Comparison of ENCODE assay signal across 1 cellular context in genomic region chr15:83694538-83694937, GRCh38.
TF ChIP-seq lines count a peak whose summit lies in the region.

No MANE protein-coding gene starts in this region.

TF ChIP-seq in A549, 52 proteins besides CTCF, POLR2A, EP300 and RAD21 (continued from another document):
- TF ChIP-seq REST (IDR thresholded peaks at IDR 0.05) (no peak), EHMT2 (IDR thresholded peaks at IDR 0.05; ENCODE audit: low read depth) (no peak), MYC (IDR thresholded peaks at IDR 0.05; ENCODE audit: borderline replicate concordance, low read length) (no peak), RFX5 (IDR thresholded peaks at IDR 0.05) (no peak), CHD4 (IDR thresholded peaks at IDR 0.05; ENCODE audit: borderline replicate concordance) (no peak), MAX (IDR thresholded peaks at IDR 0.05) (no peak), CEBPB (IDR thresholded peaks at IDR 0.05) (no peak), SMC3 (IDR thresholded peaks at IDR 0.05) (no peak)
TF ChIP-seq in A549: peak in this region for 0.
